11 cellular contexts compared by ENCODE assay signal in the genomic region with DNA sequence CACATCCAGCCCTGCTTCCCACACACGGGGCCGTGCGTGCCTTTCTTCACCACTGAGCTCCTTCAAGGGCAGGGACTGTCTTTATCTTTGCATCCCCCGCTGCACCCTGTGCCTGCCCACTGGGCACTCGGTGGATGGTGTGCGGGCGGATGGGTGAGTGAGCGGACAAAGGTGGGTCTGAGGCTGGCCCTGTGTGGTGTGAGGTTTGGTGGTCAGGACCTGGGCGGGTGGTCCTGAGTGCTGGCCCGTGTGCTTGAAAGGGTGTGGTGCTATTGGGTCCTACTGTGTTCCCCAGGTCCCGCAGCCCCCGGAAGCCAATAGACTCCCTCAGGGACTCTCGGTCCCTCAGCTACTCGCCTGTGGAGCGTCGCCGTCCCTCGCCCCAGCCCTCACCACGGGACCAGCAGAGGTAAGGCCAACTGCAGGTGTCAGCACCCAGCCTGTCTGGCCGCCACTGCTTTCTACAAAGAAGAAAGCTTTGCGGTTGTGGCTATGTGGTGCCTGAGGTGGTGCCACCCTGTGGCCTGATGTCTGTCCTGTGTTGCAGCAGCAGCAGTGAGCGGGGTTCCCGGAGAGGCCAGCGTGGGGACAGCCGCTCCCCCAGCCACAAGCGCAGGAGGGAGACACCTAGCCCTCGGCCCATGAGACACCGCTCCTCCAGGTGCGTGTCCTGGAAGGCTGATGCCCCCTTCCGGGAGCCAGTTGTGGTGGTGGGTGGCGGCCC. TPM values are rescaled to one million over a fixed set of nuclear protein-coding genes. Genes with fewer than 3 reads are reported as not detected.
DNase-seq lines count a peak whose midpoint lies in the region; ATAC-seq and TF ChIP-seq lines count a peak whose summit lies in the region.
"Had no signal": no experiment of that assay in that cellular context is flagged by ENCODE, and none has a peak within 500 bp of the region (broad histone marks: within the 10 kb centered on the region; RNA-seq: fewer than 3 reads in every experiment).

No MANE protein-coding gene starts in this region.

- H3K4me3 Mint-ChIP-seq in activated CD4-positive, alpha-beta T cell treated with anti-CD3 and anti-CD28 coated beads for 36 hours: no peak overlapping the region
- H3K4me3 Mint-ChIP-seq in activated CD4-positive, alpha-beta T cell treated with anti-CD3 and anti-CD28 coated beads, Interleukin-2, amount 10 ng/mL, durations not matched to agents 24 days and 14 days: no peak overlapping the region

- peak; percentile 41 for DNase-seq in activated CD4-positive, alpha-beta T cell treated with anti-CD3 and anti-CD28 coated beads for 36 hours
- no peak for DNase-seq in activated CD4-positive, alpha-beta T cell treated with anti-CD3 and anti-CD28 coated beads, Interleukin-2, amount 10 ng/mL, durations not matched to agents 24 days and 14 days
- DNase-seq in RPMI8226: peak; percentile 57
- DNase-seq in foreskin keratinocyte: no peak
- DNase-seq in stomach: no peak
- no peak for DNase-seq in ecto neural progenitor cell (ENCODE audit: low spot score)
- no peak for DNase-seq in MG63
- DNase-seq: NCI-H146 had no signal

- intact Hi-C loops in activated CD4-positive, alpha-beta T cell treated with anti-CD3 and anti-CD28 coated beads for 36 hours (cut with DNase I, micrococcal nuclease): no loop called here
- intact Hi-C loops in activated CD4-positive, alpha-beta T cell treated with anti-CD3 and anti-CD28 coated beads, Interleukin-2, amount 10 ng/mL, durations not matched to agents 24 days and 14 days (cut with micrococcal nuclease): no loop called here
- intact Hi-C loops in stomach (cut with DNase I; ENCODE audit: low total_unique reads): no loop called here

- peaks cover 59% of the 10 kb centered on the region for H3K36me3 Mint-ChIP-seq in activated CD4-positive, alpha-beta T cell treated with anti-CD3 and anti-CD28 coated beads for 36 hours (ENCODE audit: low read depth)
- H3K36me3 Mint-ChIP-seq in activated CD4-positive, alpha-beta T cell treated with anti-CD3 and anti-CD28 coated beads, Interleukin-2, amount 10 ng/mL, durations not matched to agents 24 days and 14 days (ENCODE audit: low read depth): peaks cover 77% of the 10 kb centered on the region

- TF ChIP-seq CTCF in foreskin keratinocyte (conservative IDR thresholded peaks at IDR 0.05) (peak; percentile 29), stomach (IDR thresholded peaks at IDR 0.05) (no peak)

- CTCF ChIA-PET in activated CD4-positive, alpha-beta T cell treated with anti-CD3 and anti-CD28 coated beads for 36 hours (lab: Charles Lee): interaction anchor here (0.6 kb wide), 1 partner anchor 17 kb away, joined by 3 read pairs; no protein-coding TSS in a partner anchor

- H3K9me3 ChIP-seq in stomach (no peaks in the 10 kb centered on the region), MG63 (no peaks in the 10 kb centered on the region)

- WGBS in stomach, 5 donors: 73 to 81% (median 79%) methylated on average over 18 to 31 of the region's 31 CpGs

- TF ChIP-seq POLR2A in stomach (IDR thresholded peaks at IDR 0.05): no peak

- H3K4me1 ChIP-seq in foreskin keratinocyte (peaks cover 11% of the 10 kb centered on the region), stomach (peaks cover 27 to 75% (median 54%) of the 10 kb centered on the region in 4 donors)

- POLR2A ChIA-PET in activated CD4-positive, alpha-beta T cell treated with anti-CD3 and anti-CD28 coated beads for 36 hours (lab: Charles Lee): no interaction called here

- no peak for TF ChIP-seq EP300 in stomach (IDR thresholded peaks at IDR 0.05)

- H3K27me3 ChIP-seq in foreskin keratinocyte: no peaks in the 10 kb centered on the region
- H3K27me3 ChIP-seq in stomach: no peaks in the 10 kb centered on the region
- H3K27me3 ChIP-seq in MG63: no peaks in the 10 kb centered on the region

- H3K4me3 ChIP-seq in stomach (peak overlapping the region in 1 of 4 donors; percentile 16), MG63 (no peak overlapping the region)

- H3K27ac ChIP-seq in foreskin keratinocyte: no peak overlapping the region
- peak overlapping the region; percentile 36 to 78 (median 62) for H3K27ac ChIP-seq in stomach

- H3K4me1 Mint-ChIP-seq in activated CD4-positive, alpha-beta T cell treated with anti-CD3 and anti-CD28 coated beads for 36 hours: peaks cover 8% of the 10 kb centered on the region
- H3K4me1 Mint-ChIP-seq in activated CD4-positive, alpha-beta T cell treated with anti-CD3 and anti-CD28 coated beads, Interleukin-2, amount 10 ng/mL, durations not matched to agents 24 days and 14 days: peaks cover 20% of the 10 kb centered on the region

- no peaks in the 10 kb centered on the region for H3K9me3 Mint-ChIP-seq in activated CD4-positive, alpha-beta T cell treated with anti-CD3 and anti-CD28 coated beads for 36 hours (ENCODE audit: low read depth)
- H3K9me3 Mint-ChIP-seq in activated CD4-positive, alpha-beta T cell treated with anti-CD3 and anti-CD28 coated beads, Interleukin-2, amount 10 ng/mL, durations not matched to agents 24 days and 14 days: no peaks in the 10 kb centered on the region

- ATAC-seq in activated CD4-positive, alpha-beta T cell treated with anti-CD3 and anti-CD28 coated beads for 36 hours: no peak
- ATAC-seq in foreskin keratinocyte: no peak
- ATAC-seq in HG02623 (IDR thresholded peaks at IDR 0.05; ENCODE audit: unreplicated experiment): no peak

- H3K27me3 Mint-ChIP-seq in activated CD4-positive, alpha-beta T cell treated with anti-CD3 and anti-CD28 coated beads for 36 hours: no peaks in the 10 kb centered on the region
- no peaks in the 10 kb centered on the region for H3K27me3 Mint-ChIP-seq in activated CD4-positive, alpha-beta T cell treated with anti-CD3 and anti-CD28 coated beads, Interleukin-2, amount 10 ng/mL, durations not matched to agents 24 days and 14 days

- H3K27ac Mint-ChIP-seq in activated CD4-positive, alpha-beta T cell treated with anti-CD3 and anti-CD28 coated beads for 36 hours: no peak overlapping the region
- no peak overlapping the region for H3K27ac Mint-ChIP-seq in activated CD4-positive, alpha-beta T cell treated with anti-CD3 and anti-CD28 coated beads, Interleukin-2, amount 10 ng/mL, durations not matched to agents 24 days and 14 days

- peaks cover 90 to 100% (median 100%) of the 10 kb centered on the region in 4 donors for H3K36me3 ChIP-seq in stomach
- peaks cover 92% of the 10 kb centered on the region for H3K36me3 ChIP-seq in MG63

RNA-seq across cellular contexts. Expression of gene ELOB, which starts 6.9 kb away (rescaled TPM):
- total RNA-seq in activated CD4-positive, alpha-beta T cell treated with anti-CD3 and anti-CD28 coated beads for 36 hours: 100 to 1,000 TPM; 268 to 269 TPM
- total RNA-seq in activated CD4-positive, alpha-beta T cell treated with anti-CD3 and anti-CD28 coated beads, Interleukin-2, amount 10 ng/mL, durations not matched to agents 24 days and 14 days: 241 and 259 TPM in 2 replicates
- total RNA-seq in foreskin keratinocyte (270 and 285 TPM in 2 replicates), stomach (100 to 1,000 TPM in 4 of 5 donors, 10 to 100 TPM in 1; 68.1 to 279 (median 174) TPM)
- polyA plus RNA-seq in foreskin keratinocyte (561 and 595 TPM in 2 replicates), stomach (100 to 1,000 TPM; 386 to 713 (median 456) TPM)
- total RNA-seq in MG63 (2014; rRNA removed; shearing (Covaris generic); ENCODE audit: low replicate concordance): 309 and 3,594 TPM in 2 replicates

RNA-seq across cellular contexts. Expression of gene PRSS33, which starts 17.1 kb away (rescaled TPM):
- total RNA-seq in activated CD4-positive, alpha-beta T cell treated with anti-CD3 and anti-CD28 coated beads for 36 hours: not detected
- not detected in 2 replicates for total RNA-seq in activated CD4-positive, alpha-beta T cell treated with anti-CD3 and anti-CD28 coated beads, Interleukin-2, amount 10 ng/mL, durations not matched to agents 24 days and 14 days
- total RNA-seq in foreskin keratinocyte: not detected in 2 replicates
- polyA plus RNA-seq in foreskin keratinocyte: not detected in 2 replicates
- not detected for total RNA-seq in stomach
- polyA plus RNA-seq in stomach: not detected
- not detected in 2 replicates for total RNA-seq in MG63 (2014; rRNA removed; shearing (Covaris generic); ENCODE audit: low replicate concordance)
- total RNA-seq: dermis microvascular lymphatic vessel endothelial cell, mononuclear cell had no signal

RNA-seq across cellular contexts. Expression of gene SRRM2, which starts 17.8 kb away (rescaled TPM):
- 100 to 1,000 TPM; 517 to 598 TPM for total RNA-seq in activated CD4-positive, alpha-beta T cell treated with anti-CD3 and anti-CD28 coated beads for 36 hours
- 635 and 680 TPM in 2 replicates for total RNA-seq in activated CD4-positive, alpha-beta T cell treated with anti-CD3 and anti-CD28 coated beads, Interleukin-2, amount 10 ng/mL, durations not matched to agents 24 days and 14 days
- total RNA-seq in foreskin keratinocyte: 149 and 160 TPM in 2 replicates
- polyA plus RNA-seq in foreskin keratinocyte: 294 and 299 TPM in 2 replicates
- 1,000 to 10,000 TPM in 2 of 5 donors, 100 to 1,000 TPM in 3; 142 to 2,165 (median 929) TPM for total RNA-seq in stomach
- polyA plus RNA-seq in stomach: 100 to 1,000 TPM; 151 to 384 (median 321) TPM
- total RNA-seq in MG63 (2014; rRNA removed; shearing (Covaris generic); ENCODE audit: low replicate concordance): 11.2 and 21.1 TPM in 2 replicates

RNA-seq across cellular contexts. Expression of gene PRSS41, which starts 28.1 kb away (rescaled TPM):
- not detected for total RNA-seq in activated CD4-positive, alpha-beta T cell treated with anti-CD3 and anti-CD28 coated beads for 36 hours
- not detected in 2 replicates for total RNA-seq in activated CD4-positive, alpha-beta T cell treated with anti-CD3 and anti-CD28 coated beads, Interleukin-2, amount 10 ng/mL, durations not matched to agents 24 days and 14 days
- not detected in 2 replicates for total RNA-seq in foreskin keratinocyte
- polyA plus RNA-seq in foreskin keratinocyte: not detected in 2 replicates
- total RNA-seq in stomach: not detected
- polyA plus RNA-seq in stomach: not detected
- total RNA-seq in MG63 (2014; rRNA removed; shearing (Covaris generic); ENCODE audit: low replicate concordance): not detected in 2 replicates
- total RNA-seq: dermis microvascular lymphatic vessel endothelial cell, mononuclear cell had no signal

RNA-seq across cellular contexts. Expression of gene PRSS21, which starts 46.8 kb away (rescaled TPM):
- total RNA-seq in activated CD4-positive, alpha-beta T cell treated with anti-CD3 and anti-CD28 coated beads for 36 hours: under 1 TPM; 0.69 to 0.71 TPM
- total RNA-seq in activated CD4-positive, alpha-beta T cell treated with anti-CD3 and anti-CD28 coated beads, Interleukin-2, amount 10 ng/mL, durations not matched to agents 24 days and 14 days: 10.2 and 11.8 TPM in 2 replicates
- total RNA-seq in foreskin keratinocyte: 5.6 and 8.1 TPM in 2 replicates
- polyA plus RNA-seq in foreskin keratinocyte: 10.8 and 11.2 TPM in 2 replicates
- total RNA-seq in stomach: 1 to 10 TPM in 1 of 5 donors, not detected in 4; 1.1 TPM
- polyA plus RNA-seq in stomach: 1 to 10 TPM in 1 of 3 donors, under 1 TPM in 2; 0.50 to 2.9 (median 0.65) TPM
- total RNA-seq in MG63 (2014; rRNA removed; shearing (Covaris generic); ENCODE audit: low replicate concordance): 5.8 and 11.9 TPM in 2 replicates
- total RNA-seq: mononuclear cell had no signal

Comparison
In these comparisons a context has a peak if more than half of its experiments do, and no peak if none do; other contexts are left out.
1. DNase-seq: peak in activated CD4-positive, alpha-beta T cell treated with anti-CD3 and anti-CD28 coated beads for 36 hours (single experiment) and RPMI8226 (single experiment); none in activated CD4-positive, alpha-beta T cell treated with anti-CD3 and anti-CD28 coated beads, Interleukin-2, amount 10 ng/mL, durations not matched to agents 24 days and 14 days (single experiment), foreskin keratinocyte (0 of 2), stomach (single experiment), ecto neural progenitor cell (single experiment) and MG63 (single experiment).